8 cellular contexts compared by ENCODE assay signal in genomic region chr12:74412607-74413230, GRCh38.
DNase-seq lines count a peak whose midpoint lies in the region; ATAC-seq and TF ChIP-seq lines count a peak whose summit lies in the region.

No MANE protein-coding gene starts in this region.

- H3K4me1 ChIP-seq in heart left ventricle (no peaks in the 10 kb centered on the region), OCI-LY1 (ENCODE audit: insufficient read depth, low read length, severe bottlenecking) (no peaks in the 10 kb centered on the region), fibroblast of lung (ENCODE audit: control insufficient read depth, extremely low read depth, insufficient read depth, low read length) (no peaks in the 10 kb centered on the region), transverse colon (no peaks in the 10 kb centered on the region)

- WGBS in heart left ventricle, 4 donors, result 49 to 51% (median 49%) methylated on average over 2 of the region's 2 CpGs
- 49 to 50% methylated on average over 2 of the region's 2 CpGs for WGBS in transverse colon (ENCODE audit: low coverage in 1 of 2), 2 donors

- DNase-seq in heart left ventricle (no peak), cardiac septum (ENCODE audit: low spot score) (no peak), fibroblast of lung (ENCODE audit: low read depth in 2 of 2) (peak; percentile 10 to 24), transverse colon (no peak), brain microvascular endothelial cell (no peak), NCI-H2081 treated with DMSO at 0.1 percent for 48 hours (lab: John Stamatoyannopoulos, UW) (no peak)

- H3K27me3 ChIP-seq in heart left ventricle (peaks cover 0 to 3% (median 0%) of the 10 kb centered on the region in 9 donors), OCI-LY1 (ENCODE audit: insufficient read depth, low read length) (no peaks in the 10 kb centered on the region), fibroblast of lung (ENCODE audit: control insufficient read depth, insufficient read depth, low read length) (no peaks in the 10 kb centered on the region), transverse colon (no peaks in the 10 kb centered on the region), brain microvascular endothelial cell (replicated peaks) (no peaks in the 10 kb centered on the region)

- H3F3A ChIP-seq in OCI-LY1 (ENCODE audit: insufficient read depth, low read length), result no peaks in the 10 kb centered on the region

- no peaks in the 10 kb centered on the region for H3K9me2 ChIP-seq in OCI-LY1 (ENCODE audit: low read depth, low read length)

- ATAC-seq in heart left ventricle (no peak), GM21529 (IDR thresholded peaks at IDR 0.05; ENCODE audit: unreplicated experiment) (no peak)

- TF ChIP-seq EP300 in transverse colon (IDR thresholded peaks at IDR 0.05; ENCODE audit: low read depth), result no peak

- H3K4me2 ChIP-seq in OCI-LY1 (ENCODE audit: low read length), result no peak overlapping the region
- no peak overlapping the region for H3K4me2 ChIP-seq in fibroblast of lung (ENCODE audit: extremely low read depth, insufficient read depth, low read length)

- TF ChIP-seq POLR2A in heart left ventricle (IDR thresholded peaks at IDR 0.05) (no peak), transverse colon (IDR thresholded peaks at IDR 0.05) (no peak)

- in situ Hi-C loops in transverse colon (cut with MboI; ENCODE audit: low pct_ligation_motif_present in 1 of 4, low pct_unique_long_range_greater_than_20kb in 1 of 4, low sequenced_read_pairs in 3 of 4), result no loop called here
- in situ Hi-C loops in brain microvascular endothelial cell (cut with HindIII; ENCODE audit: low pct_ligation_motif_present, low sequenced_read_pairs), result no loop called here

- H2AFZ ChIP-seq in OCI-LY1 (ENCODE audit: low read length) (no peak overlapping the region), fibroblast of lung (ENCODE audit: low read length) (no peak overlapping the region)

- H3K79me2 ChIP-seq in OCI-LY1 (ENCODE audit: insufficient read depth, low read length) (no peaks in the 10 kb centered on the region), fibroblast of lung (ENCODE audit: control insufficient read depth, insufficient read depth, low read length) (no peaks in the 10 kb centered on the region)

- H3K9me3 ChIP-seq in heart left ventricle (no peaks in the 10 kb centered on the region), OCI-LY1 (ENCODE audit: low read length) (no peaks in the 10 kb centered on the region), fibroblast of lung (ENCODE audit: control insufficient read depth, insufficient read depth, low read depth, low read length) (no peaks in the 10 kb centered on the region), transverse colon (no peaks in the 10 kb centered on the region)

- peak in 10 of 12 donors; percentile 9 to 54 (median 40) for TF ChIP-seq CTCF in heart left ventricle (IDR thresholded peaks at IDR 0.05)
- peak; percentile 50 for TF ChIP-seq CTCF in OCI-LY1 (IDR thresholded peaks at IDR 0.05; ENCODE audit: low read length)
- TF ChIP-seq CTCF in fibroblast of lung (conservative IDR thresholded peaks at IDR 0.05 in 1 of 2, IDR thresholded peaks at IDR 0.05 in 1 of 2; ENCODE audit: low read depth in 1 of 2, low read length in 2 of 2), result peak; percentile 20 to 22
- peak in 4 of 5 experiments; percentile 13 to 38 (median 24) for TF ChIP-seq CTCF in transverse colon (IDR thresholded peaks at IDR 0.05)
- TF ChIP-seq CTCF in brain microvascular endothelial cell (IDR thresholded peaks at IDR 0.05; ENCODE audit: low read depth, low read length, missing control alignments), result no peak

- H3K36me3 ChIP-seq in heart left ventricle (no peaks in the 10 kb centered on the region), OCI-LY1 (ENCODE audit: insufficient read depth, low read length) (no peaks in the 10 kb centered on the region), fibroblast of lung (ENCODE audit: control insufficient read depth, insufficient read depth, low read length) (no peaks in the 10 kb centered on the region), transverse colon (no peaks in the 10 kb centered on the region), brain microvascular endothelial cell (replicated peaks) (no peaks in the 10 kb centered on the region)

- H3K27ac ChIP-seq in heart left ventricle (no peak overlapping the region), OCI-LY1 (ENCODE audit: low read depth, low read length, poor library complexity, severe bottlenecking) (no peak overlapping the region), fibroblast of lung (ENCODE audit: insufficient read depth, low read length) (no peak overlapping the region), transverse colon (no peak overlapping the region), brain microvascular endothelial cell (no peak overlapping the region)

- H3K9ac ChIP-seq in OCI-LY1 (ENCODE audit: low read length) (no peak overlapping the region), fibroblast of lung (ENCODE audit: insufficient read depth, low read length) (no peak overlapping the region)

- H4K20me1 ChIP-seq in OCI-LY1 (ENCODE audit: insufficient read depth, low read length), result no peaks in the 10 kb centered on the region
- H4K20me1 ChIP-seq in fibroblast of lung (ENCODE audit: control insufficient read depth, extremely low read depth, insufficient read depth, low read length), result no peaks in the 10 kb centered on the region

- intact Hi-C loops in heart left ventricle (cut with DNase I) (loop anchor here in 3 of 10 donors (10.0 kb wide), 2 partner anchors 298 to 388 kb away; no protein-coding TSS in a partner anchor), cardiac septum (cut with DNase I) (loop anchor here (10.0 kb wide), 1 partner anchor 388 kb away; no protein-coding TSS in a partner anchor), transverse colon (cut with DNase I; ENCODE audit: low total_unique reads) (loop anchor here (5.0 kb wide), 1 partner anchor 895 kb away; no protein-coding TSS in a partner anchor)

- H3K4me3 ChIP-seq in heart left ventricle, result no peak overlapping the region
- H3K4me3 ChIP-seq in OCI-LY1 (ENCODE audit: low read depth, low read length, poor library complexity, severe bottlenecking), result no peak overlapping the region
- H3K4me3 ChIP-seq in fibroblast of lung (replicated peaks in 1 of 4; ENCODE audit: control extremely low read depth in 1 of 4, insufficient read depth in 1 of 4, low read depth in 3 of 4, low read length in 4 of 4), result no peak overlapping the region
- H3K4me3 ChIP-seq in transverse colon, result no peak overlapping the region
- no peak overlapping the region for H3K4me3 ChIP-seq in brain microvascular endothelial cell (ENCODE audit: low read depth, low read length)

Comparison
In these comparisons a context has a peak if more than half of its experiments do, and no peak if none do; other contexts are left out.
1. DNase-seq: peak in fibroblast of lung (2 of 2); none in heart left ventricle (0 of 5), cardiac septum (single experiment), transverse colon (single experiment), brain microvascular endothelial cell (single experiment) and NCI-H2081 treated with DMSO at 0.1 percent for 48 hours (single experiment).